ENCODE assay signal across 11 cellular contexts in genomic region chr1:24015226-24016210, GRCh38. TPM values are rescaled to one million over a fixed set of nuclear protein-coding genes. Genes with fewer than 3 reads are reported as not detected.
A peak's percentile ranks its signal among the peaks of the same experiment; 100 is the strongest.
DNase-seq lines count a peak whose midpoint lies in the region; ATAC-seq and TF ChIP-seq lines count a peak whose summit lies in the region.
"Had no signal": no experiment of that assay in that cellular context is flagged by ENCODE, and none has a peak within 500 bp of the region (broad histone marks: within the 10 kb centered on the region; RNA-seq: fewer than 3 reads in every experiment).

No MANE protein-coding gene starts in this region.

- intact Hi-C loops in Panc1 (cut with micrococcal nuclease; ENCODE audit: unreplicated experiment), result loop anchor here (5.0 kb wide), 1 partner anchor 33 kb away; the partner anchor contains the start of gene SRSF10
- intact Hi-C loops in naive thymus-derived CD4-positive, alpha-beta T cell (cut with micrococcal nuclease), result no loop called here
- intact Hi-C loops in PC-3 (cut with micrococcal nuclease), result no loop called here

- H3K9me3 ChIP-seq in Panc1 (ENCODE audit: control insufficient read depth, insufficient read depth, low read depth, low read length), result no peaks in the 10 kb centered on the region
- no peaks in the 10 kb centered on the region for H3K9me3 ChIP-seq in fibroblast of lung (ENCODE audit: control insufficient read depth, insufficient read depth, low read depth, low read length)
- H3K9me3 ChIP-seq in naive thymus-derived CD4-positive, alpha-beta T cell (ENCODE audit: control insufficient read depth in 2 of 3, low read length in 3 of 3), result no peaks in the 10 kb centered on the region
- no peaks in the 10 kb centered on the region for H3K9me3 ChIP-seq in PC-3 (ENCODE audit: low read length)

- H3K9me2 ChIP-seq in PC-3 (replicated peaks; ENCODE audit: low read length), result no peaks in the 10 kb centered on the region

- 30% methylated on average over 6 of the region's 6 CpGs for WGBS in urinary bladder

- H3K27ac ChIP-seq in Panc1 (ENCODE audit: low read length) (peak overlapping the region; percentile 83), fibroblast of lung (ENCODE audit: insufficient read depth, low read length) (peak overlapping the region; percentile 23), urinary bladder (ENCODE audit: low read depth) (peak overlapping the region; percentile 5), PC-3 (ENCODE audit: low read length) (no peak overlapping the region)
- H3K27ac ChIP-seq in naive thymus-derived CD4-positive, alpha-beta T cell (ENCODE audit: low read depth, low read length), result no peak overlapping the region

- in situ Hi-C loops in Panc1 (cut with HindIII; ENCODE audit: low pct_unique_long_range_greater_than_20kb, low sequenced_read_pairs), result no loop called here

- no peak overlapping the region for H3K27ac Mint-ChIP-seq in naive thymus-derived CD4-positive, alpha-beta T cell
- no peak overlapping the region for H3K27ac Mint-ChIP-seq in stimulated activated effector memory CD8-positive, alpha-beta T cell treated with anti-CD3 and anti-CD28 coated beads, Interleukin-12 subunit alpha, Interleukin-12 subunit beta, amount 100 ng/mL, for 72 hours
- H3K27ac Mint-ChIP-seq: activated B cell treated with CpG ODN at 0.5 μM for 24 hours; activated T-cell treated with anti-CD3 and anti-CD28 coated beads, Interleukin-2, amount 50 U/mL, for 72 hours had no signal

- H3K36me3 Mint-ChIP-seq in naive thymus-derived CD4-positive, alpha-beta T cell, result no peaks in the 10 kb centered on the region
- H3K36me3 Mint-ChIP-seq in stimulated activated effector memory CD8-positive, alpha-beta T cell treated with anti-CD3 and anti-CD28 coated beads, Interleukin-12 subunit alpha, Interleukin-12 subunit beta, amount 100 ng/mL, for 72 hours, result no peaks in the 10 kb centered on the region

- H3K27me3 Mint-ChIP-seq in naive thymus-derived CD4-positive, alpha-beta T cell, result peaks cover 0 to 15% (median 0%) of the 10 kb centered on the region in 5 donors

- peaks cover 4% of the 10 kb centered on the region for H3F3A ChIP-seq in PC-3 (ENCODE audit: low read length, unreplicated experiment)

- CTCF ChIA-PET in Panc1 (lab: Charles Lee), result no interaction called here
- CTCF ChIA-PET in naive thymus-derived CD4-positive, alpha-beta T cell (lab: Charles Lee), result interaction anchor here (1.2 kb wide), 1 partner anchor 20 kb away, joined by 3 read pairs; no protein-coding TSS in a partner anchor
- CTCF ChIA-PET in PC-3 (lab: Charles Lee), result interaction anchor here (0.7 kb wide), 3 partner anchors 21 to 97 kb away, joined by 3 to 7 read pairs (median 4); partner anchors contain the start of gene MYOM3

- H3K4me3 ChIP-seq in Panc1 (ENCODE audit: low read depth in 2 of 2, low read length in 2 of 2), result no peak overlapping the region
- H3K4me3 ChIP-seq in fibroblast of lung (replicated peaks in 1 of 4; ENCODE audit: control extremely low read depth in 1 of 4, insufficient read depth in 1 of 4, low read depth in 3 of 4, low read length in 4 of 4), result no peak overlapping the region
- H3K4me3 ChIP-seq in urinary bladder (ENCODE audit: low read depth, low read length), result no peak overlapping the region
- H3K4me3 ChIP-seq in naive thymus-derived CD4-positive, alpha-beta T cell (ENCODE audit: low read length), result no peak overlapping the region
- H3K4me3 ChIP-seq in PC-3 (ENCODE audit: low read length), result no peak overlapping the region

- no peaks in the 10 kb centered on the region for H3K27me3 ChIP-seq in Panc1 (ENCODE audit: control insufficient read depth, insufficient read depth, low read length)
- H3K27me3 ChIP-seq in fibroblast of lung (ENCODE audit: control insufficient read depth, insufficient read depth, low read length), result no peaks in the 10 kb centered on the region
- H3K27me3 ChIP-seq in naive thymus-derived CD4-positive, alpha-beta T cell (ENCODE audit: control insufficient read depth in 2 of 2, insufficient read depth in 2 of 2, low read length in 2 of 2), result no peaks in the 10 kb centered on the region
- no peaks in the 10 kb centered on the region for H3K27me3 ChIP-seq in PC-3 (ENCODE audit: low read length)

- no peak overlapping the region for H3K4me3 Mint-ChIP-seq in naive thymus-derived CD4-positive, alpha-beta T cell
- H3K4me3 Mint-ChIP-seq in stimulated activated effector memory CD8-positive, alpha-beta T cell treated with anti-CD3 and anti-CD28 coated beads, Interleukin-12 subunit alpha, Interleukin-12 subunit beta, amount 100 ng/mL, for 72 hours, result no peak overlapping the region
- H3K4me3 Mint-ChIP-seq: activated B cell treated with CpG ODN at 0.5 μM for 24 hours; activated T-cell treated with anti-CD3 and anti-CD28 coated beads, Interleukin-2, amount 50 U/mL, for 72 hours had no signal

- H3K36me3 ChIP-seq in Panc1 (ENCODE audit: control insufficient read depth, insufficient read depth, low read length), result no peaks in the 10 kb centered on the region
- no peaks in the 10 kb centered on the region for H3K36me3 ChIP-seq in fibroblast of lung (ENCODE audit: control insufficient read depth, insufficient read depth, low read length)
- no peaks in the 10 kb centered on the region for H3K36me3 ChIP-seq in urinary bladder (ENCODE audit: insufficient read depth)
- H3K36me3 ChIP-seq in naive thymus-derived CD4-positive, alpha-beta T cell (ENCODE audit: control insufficient read depth in 2 of 3, insufficient read depth in 3 of 3, low read length in 3 of 3), result no peaks in the 10 kb centered on the region
- no peaks in the 10 kb centered on the region for H3K36me3 ChIP-seq in PC-3 (ENCODE audit: low read depth, low read length)

- H3K9me3 Mint-ChIP-seq in naive thymus-derived CD4-positive, alpha-beta T cell, result no peaks in the 10 kb centered on the region
- H3K9me3 Mint-ChIP-seq in stimulated activated effector memory CD8-positive, alpha-beta T cell treated with anti-CD3 and anti-CD28 coated beads, Interleukin-12 subunit alpha, Interleukin-12 subunit beta, amount 100 ng/mL, for 72 hours, result no peaks in the 10 kb centered on the region
- H3K9me3 Mint-ChIP-seq: activated B cell treated with CpG ODN at 0.5 μM for 24 hours; activated T-cell treated with anti-CD3 and anti-CD28 coated beads, Interleukin-2, amount 50 U/mL, for 72 hours had no signal

- TF ChIP-seq CTCF in Panc1 (IDR thresholded peaks at IDR 0.05) (no peak), fibroblast of lung (conservative IDR thresholded peaks at IDR 0.05 in 1 of 2, IDR thresholded peaks at IDR 0.05 in 1 of 2; ENCODE audit: low read depth in 1 of 2, low read length in 2 of 2) (no peak), PC-3 (conservative IDR thresholded peaks at IDR 0.05; ENCODE audit: low read depth, low read length) (no peak)

- H2AFZ ChIP-seq in fibroblast of lung (ENCODE audit: low read length) (no peak overlapping the region), PC-3 (ENCODE audit: low read length) (no peak overlapping the region)

- peaks cover 0 to 1% (median 0%) of the 10 kb centered on the region in 7 donors for H3K4me1 Mint-ChIP-seq in naive thymus-derived CD4-positive, alpha-beta T cell
- no peaks in the 10 kb centered on the region for H3K4me1 Mint-ChIP-seq in stimulated activated effector memory CD8-positive, alpha-beta T cell treated with anti-CD3 and anti-CD28 coated beads, Interleukin-12 subunit alpha, Interleukin-12 subunit beta, amount 100 ng/mL, for 72 hours
- H3K4me1 Mint-ChIP-seq: activated B cell treated with CpG ODN at 0.5 μM for 24 hours had no signal

- H3K4me2 ChIP-seq in fibroblast of lung (ENCODE audit: extremely low read depth, insufficient read depth, low read length) (no peak overlapping the region), PC-3 (ENCODE audit: low read length) (no peak overlapping the region)

- no peaks in the 10 kb centered on the region for H3K79me2 ChIP-seq in fibroblast of lung (ENCODE audit: control insufficient read depth, insufficient read depth, low read length)
- H3K79me2 ChIP-seq in PC-3 (ENCODE audit: low read length), result no peaks in the 10 kb centered on the region

- ATAC-seq in Panc1 (no peak), PC-3 (no peak)
- no peak for ATAC-seq in naive thymus-derived CD4-positive, alpha-beta T cell
- ATAC-seq in stimulated activated effector memory CD8-positive, alpha-beta T cell treated with anti-CD3 and anti-CD28 coated beads, Interleukin-12 subunit alpha, Interleukin-12 subunit beta, amount 100 ng/mL, for 72 hours, result no peak
- ATAC-seq: activated T-cell treated with anti-CD3 and anti-CD28 coated beads, Interleukin-2, amount 50 U/mL, for 72 hours had no signal

- H3K9ac ChIP-seq in fibroblast of lung (ENCODE audit: insufficient read depth, low read length) (no peak overlapping the region), PC-3 (ENCODE audit: low read length) (no peak overlapping the region)

- POLR2A ChIA-PET in Panc1 (lab: Charles Lee), result interaction anchor here (0.7 kb wide), 1 partner anchor 307 kb away, joined by 3 read pairs; no protein-coding TSS in a partner anchor
- POLR2A ChIA-PET in naive thymus-derived CD4-positive, alpha-beta T cell (lab: Charles Lee), result no interaction called here
- POLR2A ChIA-PET in PC-3 (lab: Charles Lee; ENCODE audit: unreplicated experiment), result no interaction called here

- H4K20me1 ChIP-seq in fibroblast of lung (ENCODE audit: control insufficient read depth, extremely low read depth, insufficient read depth, low read length) (no peaks in the 10 kb centered on the region), PC-3 (ENCODE audit: low read length) (no peaks in the 10 kb centered on the region)

- DNase-seq in Panc1 (ENCODE audit: low read depth, low spot score), result no peak
- DNase-seq in fibroblast of lung (ENCODE audit: low read depth in 2 of 2), result peak; percentile 47 to 94
- DNase-seq in myocyte (ENCODE audit: low read depth), result peak; percentile 75
- no peak for DNase-seq in naive thymus-derived CD4-positive, alpha-beta T cell
- no peak for DNase-seq in PC-3
- no peak for DNase-seq in stimulated activated effector memory CD8-positive, alpha-beta T cell treated with anti-CD3 and anti-CD28 coated beads, Interleukin-12 subunit alpha, Interleukin-12 subunit beta, amount 100 ng/mL, for 72 hours (ENCODE audit: low spot score in 2 of 2)
- DNase-seq: activated B cell treated with CpG ODN at 0.5 μM for 24 hours; activated T-cell treated with anti-CD3 and anti-CD28 coated beads, Interleukin-2, amount 50 U/mL, for 72 hours; cortex of kidney; NCI-H2081 treated with DMSO at 0.1 percent for 48 hours had no signal

- peaks cover 40% of the 10 kb centered on the region for H3K4me1 ChIP-seq in Panc1 (ENCODE audit: control insufficient read depth, insufficient read depth, low read length)
- peaks cover 12% of the 10 kb centered on the region for H3K4me1 ChIP-seq in fibroblast of lung (ENCODE audit: control insufficient read depth, extremely low read depth, insufficient read depth, low read length)
- H3K4me1 ChIP-seq in urinary bladder (ENCODE audit: insufficient read depth), result no peaks in the 10 kb centered on the region
- no peaks in the 10 kb centered on the region for H3K4me1 ChIP-seq in naive thymus-derived CD4-positive, alpha-beta T cell (ENCODE audit: control insufficient read depth in 2 of 2, insufficient read depth in 2 of 2, low read length in 2 of 2)
- H3K4me1 ChIP-seq in PC-3 (ENCODE audit: insufficient read depth, low read length), result peaks cover 16% of the 10 kb centered on the region

- BruUV-seq in Panc1 (replicated peaks; lab: Mats Ljungman, UMichigan) (no TSS peak), PC-3 (replicated peaks; lab: Mats Ljungman, UMichigan) (no TSS peak)

RNA-seq across cellular contexts. Expression of gene SRSF10, which starts 35.4 kb away (rescaled TPM):
- total RNA-seq in Panc1 (2021; ENCODE audit: unreplicated experiment) (137 TPM), fibroblast of lung (83.0 and 93.5 TPM in 2 replicates), myocyte (90.9 and 99.3 TPM in 2 replicates), urinary bladder (155 TPM), PC-3 (2014; rRNA removed) (109 and 121 TPM in 2 replicates)
- polyA plus RNA-seq in Panc1 (2012; ENCODE audit: insufficient read length), result 80.1 TPM
- polyA plus RNA-seq in fibroblast of lung (113 and 118 TPM in 2 replicates), urinary bladder (50.7 TPM)
- 69.3 and 72.2 TPM in 2 replicates for polyA plus RNA-seq in fibroblast of lung (2012)
- polyA minus RNA-seq in fibroblast of lung (ENCODE audit: low replicate concordance), result 18.4 and 32.0 TPM in 2 replicates
- polyA plus RNA-seq in myocyte (2012), result 57.7 TPM
- total RNA-seq in naive thymus-derived CD4-positive, alpha-beta T cell, result 100 to 1,000 TPM; 170 to 252 (median 193) TPM
- 100 to 1,000 TPM; 108 to 132 TPM for polyA plus RNA-seq in naive thymus-derived CD4-positive, alpha-beta T cell

RNA-seq across cellular contexts. Expression of gene PNRC2, which starts 55.9 kb away (rescaled TPM):
- 97.4 TPM for total RNA-seq in Panc1 (2021; ENCODE audit: unreplicated experiment)
- polyA plus RNA-seq in Panc1 (2012; ENCODE audit: insufficient read length), result 54.1 TPM
- 84.4 and 91.7 TPM in 2 replicates for total RNA-seq in fibroblast of lung
- polyA plus RNA-seq in fibroblast of lung, result 86.6 and 96.6 TPM in 2 replicates
- polyA plus RNA-seq in fibroblast of lung (2012), result 44.5 and 47.1 TPM in 2 replicates
- polyA minus RNA-seq in fibroblast of lung (ENCODE audit: low replicate concordance), result 16.7 and 21.9 TPM in 2 replicates
- total RNA-seq in myocyte, result 64.8 and 73.8 TPM in 2 replicates
- 20.6 TPM for polyA plus RNA-seq in myocyte (2012)
- total RNA-seq in urinary bladder, result 156 TPM
- polyA plus RNA-seq in urinary bladder, result 94.0 TPM
- 100 to 1,000 TPM; 139 to 180 (median 161) TPM for total RNA-seq in naive thymus-derived CD4-positive, alpha-beta T cell
- 100 to 1,000 TPM; 142 to 151 TPM for polyA plus RNA-seq in naive thymus-derived CD4-positive, alpha-beta T cell
- 36.3 and 45.6 TPM in 2 replicates for total RNA-seq in PC-3 (2014; rRNA removed)

Comparison
In these comparisons a context has a peak if more than half of its experiments do, and no peak if none do; other contexts are left out.
1. DNase-seq: peak in fibroblast of lung (2 of 2) and myocyte (single experiment); none in Panc1 (single experiment), naive thymus-derived CD4-positive, alpha-beta T cell (0 of 9), PC-3 (single experiment) and stimulated activated effector memory CD8-positive, alpha-beta T cell treated with anti-CD3 and anti-CD28 coated beads, Interleukin-12 subunit alpha, Interleukin-12 subunit beta, amount 100 ng/mL, for 72 hours (0 of 2).
2. H3K27ac ChIP-seq: peak in Panc1 (single experiment), fibroblast of lung (single experiment) and urinary bladder (single experiment); none in naive thymus-derived CD4-positive, alpha-beta T cell (single experiment) and PC-3 (single experiment).